Comparison of ENCODE assay signal across 8 cellular contexts in the genomic region with DNA sequence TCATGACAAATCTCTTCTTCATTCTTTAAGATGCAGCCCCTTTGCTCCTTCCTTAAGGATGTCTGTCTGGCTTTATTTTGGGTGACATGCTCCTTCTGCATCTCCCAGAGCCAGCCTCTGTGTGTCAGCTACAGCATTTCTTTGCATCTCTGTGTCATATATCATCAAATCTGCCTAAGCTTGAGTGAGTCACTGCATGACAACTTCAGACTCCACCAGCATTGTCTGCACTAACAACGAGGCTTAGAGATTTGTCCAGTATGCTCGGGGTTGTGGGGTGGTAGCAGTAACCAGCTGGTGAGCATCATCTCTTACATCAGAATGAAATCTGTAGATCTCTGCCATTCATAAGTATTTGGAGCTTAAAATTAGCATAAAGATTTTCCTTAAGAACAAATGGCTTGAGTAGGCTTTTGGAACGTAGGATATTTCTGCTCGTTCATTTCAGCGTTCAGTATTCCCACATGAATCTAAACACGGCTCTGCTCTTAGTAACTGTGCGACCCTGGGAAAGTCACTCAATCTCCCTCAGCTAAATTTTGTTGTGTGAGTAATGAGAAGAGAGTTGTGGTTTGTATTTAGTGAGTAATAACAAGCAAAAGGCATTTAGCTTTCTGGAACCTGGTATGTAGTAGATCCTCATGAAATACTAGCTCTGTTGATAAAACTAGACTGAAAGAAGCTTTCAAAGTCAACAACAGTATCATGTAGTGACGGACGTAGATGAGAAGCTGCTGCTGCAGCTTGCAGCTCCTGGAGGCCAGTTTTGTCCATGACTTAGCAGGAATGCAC.
A peak's percentile ranks its signal among the peaks of the same experiment; 100 is the strongest.
DNase-seq lines count a peak whose midpoint lies in the region; ATAC-seq, FAIRE-seq and TF ChIP-seq lines count a peak whose summit lies in the region.
"Not testable (repeated sequence)": the region's sequence is repeated elsewhere in the genome, so short reads cannot be mapped to it uniquely, and the experiment has no call there.

No MANE protein-coding gene starts in this region.

- H3K4me1 Mint-ChIP-seq in Calu3 (ENCODE audit: low read depth, unreplicated experiment), result peaks cover 46% of the 10 kb centered on the region
- H3K4me1 Mint-ChIP-seq in activated CD4-positive, alpha-beta T cell treated with anti-CD3 and anti-CD28 coated beads for 36 hours, result peaks cover 22% of the 10 kb centered on the region
- H3K4me1 Mint-ChIP-seq in stimulated activated effector memory CD8-positive, alpha-beta T cell treated with anti-CD3 and anti-CD28 coated beads, Interleukin-12 subunit alpha, Interleukin-12 subunit beta, amount 100 ng/mL, for 72 hours, result peaks cover 37% of the 10 kb centered on the region

- not testable (repeated sequence) for FAIRE-seq in keratinocyte (lab: Jason Lieb, UNC)

- not testable (repeated sequence) for H3K36me3 ChIP-seq in keratinocyte (ENCODE audit: control insufficient read depth in 2 of 2, extremely low read depth in 1 of 2, insufficient read depth in 2 of 2, low read length in 2 of 2)

- H3K9me3 Mint-ChIP-seq in Calu3 (ENCODE audit: low read depth, unreplicated experiment); activated CD4-positive, alpha-beta T cell treated with anti-CD3 and anti-CD28 coated beads for 36 hours (ENCODE audit: low read depth); stimulated activated effector memory CD8-positive, alpha-beta T cell treated with anti-CD3 and anti-CD28 coated beads, Interleukin-12 subunit alpha, Interleukin-12 subunit beta, amount 100 ng/mL, for 72 hours: not testable (repeated sequence)

- H3K4me3 ChIP-seq in keratinocyte (ENCODE audit: control insufficient read depth in 2 of 3, extremely low read depth in 1 of 3, insufficient read depth in 2 of 3, low read depth in 1 of 3, low read length in 3 of 3), result not testable (repeated sequence)

- peak overlapping the region; percentile 25 for H3K27ac Mint-ChIP-seq in Calu3 (ENCODE audit: unreplicated experiment)
- H3K27ac Mint-ChIP-seq in activated CD4-positive, alpha-beta T cell treated with anti-CD3 and anti-CD28 coated beads for 36 hours, result not testable (repeated sequence)
- peak overlapping the region; percentile 5 for H3K27ac Mint-ChIP-seq in stimulated activated effector memory CD8-positive, alpha-beta T cell treated with anti-CD3 and anti-CD28 coated beads, Interleukin-12 subunit alpha, Interleukin-12 subunit beta, amount 100 ng/mL, for 72 hours

- POLR2A ChIA-PET in activated CD4-positive, alpha-beta T cell treated with anti-CD3 and anti-CD28 coated beads for 36 hours (lab: Charles Lee), result interaction anchor here (0.8 kb wide), 1 partner anchor 330 kb away, joined by 5 read pairs; no protein-coding TSS in a partner anchor

- H3K27ac ChIP-seq in keratinocyte (ENCODE audit: control insufficient read depth, insufficient read depth, low read length), result not testable (repeated sequence)

- not testable (repeated sequence) for BruUV-seq in Calu3 (replicated peaks; lab: Mats Ljungman, UMichigan)

- not testable (repeated sequence) for H3K27me3 Mint-ChIP-seq in Calu3 (ENCODE audit: unreplicated experiment)
- H3K27me3 Mint-ChIP-seq in activated CD4-positive, alpha-beta T cell treated with anti-CD3 and anti-CD28 coated beads for 36 hours, result peaks cover 21% of the 10 kb centered on the region

- ATAC-seq in activated CD4-positive, alpha-beta T cell treated with anti-CD3 and anti-CD28 coated beads for 36 hours; stimulated activated effector memory CD8-positive, alpha-beta T cell treated with anti-CD3 and anti-CD28 coated beads, Interleukin-12 subunit alpha, Interleukin-12 subunit beta, amount 100 ng/mL, for 72 hours: not testable (repeated sequence)

- H3K9me3 ChIP-seq in keratinocyte (ENCODE audit: control insufficient read depth, low read depth, low read length), result not testable (repeated sequence)

- H3K9ac ChIP-seq in keratinocyte (ENCODE audit: control insufficient read depth, extremely low read depth, insufficient read depth, low read length), result not testable (repeated sequence)

- not testable (repeated sequence) for H2AFZ ChIP-seq in keratinocyte (ENCODE audit: control insufficient read depth, low read length)

- not testable (repeated sequence) for H3K4me3 Mint-ChIP-seq in Calu3 (ENCODE audit: low read depth, unreplicated experiment); activated CD4-positive, alpha-beta T cell treated with anti-CD3 and anti-CD28 coated beads for 36 hours
- peak overlapping the region; percentile 4 for H3K4me3 Mint-ChIP-seq in stimulated activated effector memory CD8-positive, alpha-beta T cell treated with anti-CD3 and anti-CD28 coated beads, Interleukin-12 subunit alpha, Interleukin-12 subunit beta, amount 100 ng/mL, for 72 hours

- intact Hi-C loops in Calu3 (cut with micrococcal nuclease; ENCODE audit: unreplicated experiment); activated CD4-positive, alpha-beta T cell treated with anti-CD3 and anti-CD28 coated beads for 36 hours (cut with DNase I, micrococcal nuclease): not testable (repeated sequence)

- H4K20me1 ChIP-seq in keratinocyte (ENCODE audit: control insufficient read depth, extremely low read depth, insufficient read depth, low read length), result not testable (repeated sequence)

- TF ChIP-seq CTCF in Calu3 (IDR thresholded peaks at IDR 0.05; ENCODE audit: unreplicated experiment); keratinocyte (optimal IDR thresholded peaks at IDR 0.05 in 1 of 3, IDR thresholded peaks at IDR 0.05 in 1 of 3, conservative IDR thresholded peaks at IDR 0.05 in 1 of 3; ENCODE audit: extremely low read depth in 1 of 3, insufficient read depth in 2 of 3, low read length in 3 of 3): not testable (repeated sequence)

- CTCF ChIA-PET in Calu3 (lab: Charles Lee), result interaction anchor here (0.6 kb wide), 1 partner anchor 268 kb away, joined by 4 read pairs; no protein-coding TSS in a partner anchor
- CTCF ChIA-PET in activated CD4-positive, alpha-beta T cell treated with anti-CD3 and anti-CD28 coated beads for 36 hours (lab: Charles Lee), result interaction anchor here (0.6 to 6.5 kb wide), 3 partner anchors 12 to 581 kb away, joined by 3 to 53 read pairs (median 5); no protein-coding TSS in a partner anchor

- not testable (repeated sequence) for H3K79me2 ChIP-seq in keratinocyte (ENCODE audit: control insufficient read depth, insufficient read depth, low read length)

- not testable (repeated sequence) for DNase-seq in Calu3; stimulated activated effector memory CD8-positive, alpha-beta T cell treated with anti-CD3 and anti-CD28 coated beads, Interleukin-12 subunit alpha, Interleukin-12 subunit beta, amount 100 ng/mL, for 72 hours (ENCODE audit: low spot score in 2 of 2)
- DNase-seq in HCEC 1CT, result peak; percentile 67
- peak; percentile 85 for DNase-seq in NCI-H460 (ENCODE audit: extremely low read depth, low read depth)
- DNase-seq in activated CD4-positive, alpha-beta T cell treated with anti-CD3 and anti-CD28 coated beads for 36 hours, result peak; percentile 40
- peak; percentile 8 for DNase-seq in activated naive CD4-positive, alpha-beta T cell treated with Interleukin-2 at 50 U/mL for 16 hours
- peak; percentile 39 for DNase-seq in dedifferentiated amniotic fluid mesenchymal stem cell (ENCODE audit: extremely low spot score)
- peak; percentile 7 for DNase-seq in keratinocyte (ENCODE audit: low read depth, low spot score)

- H3K9me1 ChIP-seq in keratinocyte (ENCODE audit: control insufficient read depth, extremely low read depth, insufficient read depth, low read length), result not testable (repeated sequence)

- dilution Hi-C loops in keratinocyte (cut with MboI; ENCODE audit: extremely low pct_ligation_motif_present, low sequenced_read_pairs), result not testable (repeated sequence)

- H3K27me3 ChIP-seq in keratinocyte (ENCODE audit: control insufficient read depth, extremely low read depth, insufficient read depth, low read length), result not testable (repeated sequence)

- H3K4me1 ChIP-seq in keratinocyte (ENCODE audit: control insufficient read depth, extremely low read depth, insufficient read depth, low read length), result peaks cover 17% of the 10 kb centered on the region

- not testable (repeated sequence) for H3K36me3 Mint-ChIP-seq in Calu3 (ENCODE audit: insufficient read depth, unreplicated experiment); activated CD4-positive, alpha-beta T cell treated with anti-CD3 and anti-CD28 coated beads for 36 hours (ENCODE audit: low read depth); stimulated activated effector memory CD8-positive, alpha-beta T cell treated with anti-CD3 and anti-CD28 coated beads, Interleukin-12 subunit alpha, Interleukin-12 subunit beta, amount 100 ng/mL, for 72 hours

- H3K4me2 ChIP-seq in keratinocyte (ENCODE audit: control insufficient read depth, extremely low read depth, insufficient read depth, low read depth, low read length), result not testable (repeated sequence)
